In genomic region chr2:104487381-104487780, GRCh38 we compare ENCODE assay signal across 18 cellular contexts.
A peak's percentile ranks its signal among the peaks of the same experiment; 100 is the strongest.
DNase-seq lines count a peak whose midpoint lies in the region; ATAC-seq lines count a peak whose summit lies in the region.
"Had no signal": no experiment of that assay in that cellular context is flagged by ENCODE, and none has a peak within 500 bp of the region (broad histone marks: within the 10 kb centered on the region; RNA-seq: fewer than 3 reads in every experiment).

No MANE protein-coding gene starts in this region.

- H3K9me3 Mint-ChIP-seq in naive thymus-derived CD4-positive, alpha-beta T cell: peaks cover 0 to 10% (median 0%) of the 10 kb centered on the region in 11 donors

- H3K27me3 Mint-ChIP-seq in naive thymus-derived CD4-positive, alpha-beta T cell: peaks cover 0 to 18% (median 12%) of the 10 kb centered on the region in 5 donors
- H3K27me3 Mint-ChIP-seq: CD4-positive, CD25-positive, alpha-beta regulatory T cell had no signal

- H3K27me3 ChIP-seq in naive thymus-derived CD4-positive, alpha-beta T cell (ENCODE audit: control insufficient read depth in 2 of 2, insufficient read depth in 2 of 2, low read length in 2 of 2): no peaks in the 10 kb centered on the region

- H3K36me3 Mint-ChIP-seq in naive thymus-derived CD4-positive, alpha-beta T cell: no peaks in the 10 kb centered on the region
- H3K36me3 Mint-ChIP-seq: CD4-positive, CD25-positive, alpha-beta regulatory T cell had no signal

- peak; percentile 40 for DNase-seq in NCI-H345 (lab: John Stamatoyannopoulos, UW)
- DNase-seq in NCI-H345 treated with DMSO at 0.1 percent for 48 hours (lab: John Stamatoyannopoulos, UW; ENCODE audit: unreplicated experiment): no peak
- DNase-seq in M059J (ENCODE audit: low read depth): peak; percentile 1
- DNase-seq in NOMO-1 treated with dmso at 0.1 percent for 144 hours (lab: John Stamatoyannopoulos, UW; ENCODE audit: unreplicated experiment): peak; percentile 61
- no peak for DNase-seq in naive thymus-derived CD4-positive, alpha-beta T cell
- DNase-seq: CD4-positive, CD25-positive, alpha-beta regulatory T cell; DMS79 treated with DMSO at 0.1 percent for 48 hours; GDM1; GOT3; Karpas-422; NCI-H1930; NCI-H526 treated with DMSO at 0.1 percent for 48 hours; SIG-M5; SW 1271; T-helper 9 cell had no signal

- H3K4me1 Mint-ChIP-seq in naive thymus-derived CD4-positive, alpha-beta T cell: no peaks in the 10 kb centered on the region
- H3K4me1 Mint-ChIP-seq: CD4-positive, CD25-positive, alpha-beta regulatory T cell had no signal

- peak; percentile 42 for ATAC-seq in naive thymus-derived CD4-positive, alpha-beta T cell
- ATAC-seq in GM19467 (IDR thresholded peaks at IDR 0.05; ENCODE audit: unreplicated experiment) (no peak), HG03159 (IDR thresholded peaks at IDR 0.05; ENCODE audit: unreplicated experiment) (no peak), HG03095 (IDR thresholded peaks at IDR 0.05; ENCODE audit: unreplicated experiment) (no peak)

- intact Hi-C loops in naive thymus-derived CD4-positive, alpha-beta T cell (cut with micrococcal nuclease): no loop called here

- H3K9me3 ChIP-seq in naive thymus-derived CD4-positive, alpha-beta T cell (ENCODE audit: control insufficient read depth in 2 of 3, low read length in 3 of 3): no peaks in the 10 kb centered on the region

- H3K27ac Mint-ChIP-seq in naive thymus-derived CD4-positive, alpha-beta T cell: no peak overlapping the region
- H3K27ac Mint-ChIP-seq: CD4-positive, CD25-positive, alpha-beta regulatory T cell had no signal

- H3K27ac ChIP-seq in naive thymus-derived CD4-positive, alpha-beta T cell (ENCODE audit: low read depth, low read length): no peak overlapping the region

- POLR2A ChIA-PET in naive thymus-derived CD4-positive, alpha-beta T cell (lab: Charles Lee): no interaction called here

- H3K4me3 Mint-ChIP-seq in naive thymus-derived CD4-positive, alpha-beta T cell: no peak overlapping the region
- H3K4me3 Mint-ChIP-seq: CD4-positive, CD25-positive, alpha-beta regulatory T cell had no signal

- CTCF ChIA-PET in naive thymus-derived CD4-positive, alpha-beta T cell (lab: Charles Lee): no interaction called here

- no peaks in the 10 kb centered on the region for H3K36me3 ChIP-seq in naive thymus-derived CD4-positive, alpha-beta T cell (ENCODE audit: control insufficient read depth in 2 of 3, insufficient read depth in 3 of 3, low read length in 3 of 3)

- H3K4me3 ChIP-seq in naive thymus-derived CD4-positive, alpha-beta T cell (ENCODE audit: low read length): no peak overlapping the region

- no peaks in the 10 kb centered on the region for H3K4me1 ChIP-seq in naive thymus-derived CD4-positive, alpha-beta T cell (ENCODE audit: control insufficient read depth in 2 of 2, insufficient read depth in 2 of 2, low read length in 2 of 2)

Comparison
In these comparisons a context has a peak if more than half of its experiments do, and no peak if none do; other contexts are left out.
1. DNase-seq: peak in NCI-H345 (single experiment), M059J (single experiment) and NOMO-1 treated with dmso at 0.1 percent for 144 hours (single experiment); none in NCI-H345 treated with DMSO at 0.1 percent for 48 hours (single experiment) and naive thymus-derived CD4-positive, alpha-beta T cell (0 of 9).